In genomic region chr6:16713597-16713996, GRCh38 we compare ENCODE assay signal across 10 cellular contexts. TPM values are rescaled to one million over a fixed set of nuclear protein-coding genes. Genes with fewer than 3 reads are reported as not detected.
A peak's percentile ranks its signal among the peaks of the same experiment; 100 is the strongest.
DNase-seq lines count a peak whose midpoint lies in the region; ATAC-seq and TF ChIP-seq lines count a peak whose summit lies in the region.
"Had no signal": no experiment of that assay in that cellular context is flagged by ENCODE, and none has a peak within 500 bp of the region (broad histone marks: within the 10 kb centered on the region; RNA-seq: fewer than 3 reads in every experiment).

No MANE protein-coding gene starts in this region.

- H3K36me3 ChIP-seq in A673 (ENCODE audit: insufficient read depth, low read length, poor library complexity, severe bottlenecking): no peaks in the 10 kb centered on the region
- H3K36me3 ChIP-seq: ovary had no signal

- peaks cover 1% of the 10 kb centered on the region for H3K36me3 Mint-ChIP-seq in chondrocyte (ENCODE audit: low read depth)
- H3K36me3 Mint-ChIP-seq in nephron (ENCODE audit: low read depth): no peaks in the 10 kb centered on the region

- CTCF ChIA-PET in A673 (lab: Charles Lee): interaction anchor here (0.9 to 1.4 kb wide), 3 partner anchors 12 to 202 kb away, joined by 3 to 7 read pairs (median 4); partner anchors contain the start of gene ATXN1

- H3K27me3 ChIP-seq in A673 (replicated peaks; ENCODE audit: insufficient read depth, low read depth, low read length, poor library complexity): no peaks in the 10 kb centered on the region
- H3K27me3 ChIP-seq: ovary had no signal

- peaks cover 40% of the 10 kb centered on the region for H3K4me1 ChIP-seq in A673 (ENCODE audit: insufficient read depth, low read length, poor library complexity, severe bottlenecking)

- H3K4me1 Mint-ChIP-seq in chondrocyte (ENCODE audit: low read depth) (peaks cover 40% of the 10 kb centered on the region), nephron (peaks cover 32% of the 10 kb centered on the region)

- ATAC-seq in HG02870 (IDR thresholded peaks at IDR 0.05; ENCODE audit: unreplicated experiment) (no peak), HG03469 (IDR thresholded peaks at IDR 0.05; ENCODE audit: unreplicated experiment) (no peak)

- H3K4me3 ChIP-seq in A673 (ENCODE audit: low read depth, low read length, poor library complexity, severe bottlenecking): no peak overlapping the region
- H3K4me3 ChIP-seq: ovary had no signal

- POLR2A ChIA-PET in A673 (lab: Charles Lee; ENCODE audit: low non-redundant PET): interaction anchor here (0.6 to 0.7 kb wide), 2 partner anchors 203 to 209 kb away, joined by 3 to 15 read pairs; no protein-coding TSS in a partner anchor

- H3K4me3 Mint-ChIP-seq in chondrocyte (ENCODE audit: unreplicated experiment) (no peak overlapping the region), nephron (no peak overlapping the region)

- peak overlapping the region; percentile 96 for H3K27ac Mint-ChIP-seq in chondrocyte (ENCODE audit: unreplicated experiment)
- peak overlapping the region; percentile 6 to 15 (median 10) for H3K27ac Mint-ChIP-seq in nephron

- H3K9me3 ChIP-seq in A673 (ENCODE audit: low read depth, low read length, poor library complexity, severe bottlenecking): no peaks in the 10 kb centered on the region
- H3K9me3 ChIP-seq: ovary had no signal

- H3K27ac ChIP-seq in A673 (ENCODE audit: low read depth, low read length, poor library complexity, severe bottlenecking): peak overlapping the region; percentile 78

- no TSS peak for BruUV-seq in A673 (replicated peaks; lab: Mats Ljungman, UMichigan)

- no peaks in the 10 kb centered on the region for H3K27me3 Mint-ChIP-seq in chondrocyte (ENCODE audit: low read depth)
- H3K27me3 Mint-ChIP-seq in nephron (ENCODE audit: low read depth): no peaks in the 10 kb centered on the region

- H3K9me3 Mint-ChIP-seq in chondrocyte (ENCODE audit: low read depth) (no peaks in the 10 kb centered on the region), nephron (no peaks in the 10 kb centered on the region)

- TF ChIP-seq CTCF in A673 (conservative IDR thresholded peaks at IDR 0.05; ENCODE audit: low read depth, low read length): no peak
- TF ChIP-seq CTCF in chondrocyte (IDR thresholded peaks at IDR 0.05): peak; percentile 13
- TF ChIP-seq CTCF in nephron (IDR thresholded peaks at IDR 0.05; ENCODE audit: unreplicated experiment in 3 of 3): no peak

- DNase-seq in A673 (ENCODE audit: low spot score): no peak
- DNase-seq in HT-29 (ENCODE audit: low spot score): peak; percentile 70
- no peak for DNase-seq in chondrocyte (ENCODE audit: low spot score)
- no peak for DNase-seq in T1000 (lab: John Stamatoyannopoulos, UW)
- DNase-seq in activated CD4-positive, alpha-beta T cell treated with anti-CD3 and anti-CD28 coated beads, Interleukin-2, amount 50 U/mL, for 48 hours: no peak
- DNase-seq: activated CD4-positive, alpha-beta T cell treated with anti-CD3 and anti-CD28 coated beads for 1 hour had no signal

- intact Hi-C loops in A673 (cut with micrococcal nuclease; ENCODE audit: unreplicated experiment): loop anchor here (5.0 kb wide), 1 partner anchor 49 kb away; the partner anchor contains the start of gene ATXN1

RNA-seq across cellular contexts. Expression of gene ATXN1, which starts 47.7 kb away (rescaled TPM):
- total RNA-seq in A673 (2021) (25.6 and 25.7 TPM in 2 replicates), chondrocyte (59.6 to 65.0 TPM (median 64.5 TPM) in 3 replicates)
- total RNA-seq in HT-29 (2014; rRNA removed; shearing (Covaris generic)): 33.2 and 39.1 TPM in 2 replicates
